8 cellular contexts compared by ENCODE assay signal in genomic region chr7:69599879-69600764, GRCh38. TPM values are rescaled to one million over a fixed set of nuclear protein-coding genes. Genes with fewer than 3 reads are reported as not detected.
DNase-seq lines count a peak whose midpoint lies in the region; ATAC-seq and TF ChIP-seq lines count a peak whose summit lies in the region.

No MANE protein-coding gene starts in this region.

- intact Hi-C loops in Panc1 (cut with micrococcal nuclease; ENCODE audit: unreplicated experiment) (no loop called here), spleen (cut with DNase I; ENCODE audit: low total_unique reads) (no loop called here)

- 1 to 2% (median 1%) methylated on average over 26 to 29 of the region's 29 CpGs for WGBS in spleen, 5 donors

- CTCF ChIA-PET in Panc1 (lab: Charles Lee), result interaction anchor here (0.7 kb wide), 1 partner anchor 203 kb away, joined by 4 read pairs; no protein-coding TSS in a partner anchor

- ATAC-seq in Panc1 (no peak), HG02763 (IDR thresholded peaks at IDR 0.05; ENCODE audit: unreplicated experiment) (no peak), HG03159 (IDR thresholded peaks at IDR 0.05; ENCODE audit: unreplicated experiment) (no peak)

- no peak overlapping the region for H3K27ac ChIP-seq in Panc1 (ENCODE audit: low read length)
- H3K27ac ChIP-seq in right atrium auricular region, result peak overlapping the region; percentile 81 to 92
- no peak overlapping the region for H3K27ac ChIP-seq in spleen

- no peak for TF ChIP-seq CTCF in Panc1 (IDR thresholded peaks at IDR 0.05)
- no peak for TF ChIP-seq CTCF in right atrium auricular region (IDR thresholded peaks at IDR 0.05)
- TF ChIP-seq CTCF in spleen (IDR thresholded peaks at IDR 0.05 in 8 of 11, conservative IDR thresholded peaks at IDR 0.05 in 3 of 11), result no peak

- POLR2A ChIA-PET in Panc1 (lab: Charles Lee), result no interaction called here

- H3K27me3 ChIP-seq in Panc1 (ENCODE audit: control insufficient read depth, insufficient read depth, low read length), result peaks cover 29% of the 10 kb centered on the region
- no peaks in the 10 kb centered on the region for H3K27me3 ChIP-seq in right atrium auricular region
- H3K27me3 ChIP-seq in spleen (replicated peaks in 1 of 7), result peaks cover 0 to 50% (median 8%) of the 10 kb centered on the region in 7 donors

- no peaks in the 10 kb centered on the region for H3K9me3 ChIP-seq in Panc1 (ENCODE audit: control insufficient read depth, insufficient read depth, low read depth, low read length)
- no peaks in the 10 kb centered on the region for H3K9me3 ChIP-seq in right atrium auricular region
- H3K9me3 ChIP-seq in spleen, result no peaks in the 10 kb centered on the region

- H3K4me3 ChIP-seq in Panc1 (ENCODE audit: low read depth in 2 of 2, low read length in 2 of 2) (peak overlapping the region; percentile 63 to 75), right atrium auricular region (peak overlapping the region; percentile 82 to 86), spleen (peak overlapping the region; percentile 63 to 91 (median 74))

- H3K4me1 ChIP-seq in Panc1 (ENCODE audit: control insufficient read depth, insufficient read depth, low read length) (peaks cover 5% of the 10 kb centered on the region; the same call in 1 of the 2 replicates), right atrium auricular region (peaks cover 0 to 33% of the 10 kb centered on the region in 2 donors), spleen (peaks cover 3 to 67% (median 40%) of the 10 kb centered on the region in 6 donors)

- in situ Hi-C loops in Panc1 (cut with HindIII; ENCODE audit: low pct_unique_long_range_greater_than_20kb, low sequenced_read_pairs), result no loop called here

- TF ChIP-seq POLR2A in spleen (IDR thresholded peaks at IDR 0.05), result no peak

- DNase-seq in NCI-H1417 (lab: John Stamatoyannopoulos, UW), result peak in 2 of 3 experiments; percentile 76 to 77
- no peak for DNase-seq in NCI-H1417 treated with DMSO at 0.1 percent for 48 hours (lab: John Stamatoyannopoulos, UW)
- no peak for DNase-seq in Panc1 (ENCODE audit: low read depth, low spot score)
- no peak for DNase-seq in right atrium auricular region (ENCODE audit: low spot score)
- peak; percentile 76 for DNase-seq in spleen
- no peak for DNase-seq in DMS114 treated with DMSO at 0.1 percent for 48 hours (lab: John Stamatoyannopoulos, UW; ENCODE audit: unreplicated experiment)

- H3K36me3 ChIP-seq in Panc1 (ENCODE audit: control insufficient read depth, insufficient read depth, low read length), result no peaks in the 10 kb centered on the region
- H3K36me3 ChIP-seq in right atrium auricular region, result no peaks in the 10 kb centered on the region
- no peaks in the 10 kb centered on the region for H3K36me3 ChIP-seq in spleen

- BruUV-seq in Panc1 (replicated peaks; lab: Mats Ljungman, UMichigan), result no TSS peak

RNA-seq across cellular contexts. Expression of gene AUTS2, which starts 1.8 kb away (rescaled TPM):
- total RNA-seq in Panc1 (2021; ENCODE audit: unreplicated experiment), result 2.5 TPM
- polyA plus RNA-seq in Panc1 (2012; ENCODE audit: insufficient read length), result 3.3 TPM
- total RNA-seq in right atrium auricular region, result 1 to 10 TPM; 8.6 TPM
- 10 to 100 TPM; 18.6 to 54.8 (median 32.3) TPM for total RNA-seq in spleen
- 10 to 100 TPM in 1 of 3 donors, 1 to 10 TPM in 2; 6.1 to 10.2 (median 6.9) TPM for polyA plus RNA-seq in spleen

Comparison
In these comparisons a context has a peak if more than half of its experiments do, and no peak if none do; other contexts are left out.
1. DNase-seq: peak in NCI-H1417 (2 of 3) and spleen (single experiment); none in NCI-H1417 treated with DMSO at 0.1 percent for 48 hours (single experiment), Panc1 (single experiment), right atrium auricular region (single experiment) and DMS114 treated with DMSO at 0.1 percent for 48 hours (single experiment).
2. H3K27ac ChIP-seq: peak in right atrium auricular region (2 of 2); none in Panc1 (single experiment) and spleen (0 of 8).
3. Peak in every context shown above with its lines, with median percentiles within 50 percentile points of each other: H3K4me3 ChIP-seq.